ENCODE assay signal across 35 cellular contexts in genomic region chr12:90936230-90937005, GRCh38. TPM values are rescaled to one million over a fixed set of nuclear protein-coding genes. Genes with fewer than 3 reads are reported as not detected.
A peak's percentile ranks its signal among the peaks of the same experiment; 100 is the strongest.
DNase-seq lines count a peak whose midpoint lies in the region; ATAC-seq, FAIRE-seq and TF ChIP-seq lines count a peak whose summit lies in the region.
"Had no signal": no experiment of that assay in that cellular context is flagged by ENCODE, and none has a peak within 500 bp of the region (broad histone marks: within the 10 kb centered on the region; RNA-seq: fewer than 3 reads in every experiment).

No MANE protein-coding gene starts in this region.

- H2AK5ac ChIP-seq in H1 (ENCODE audit: low read depth, low read length): no peak overlapping the region

- no peak for TF ChIP-seq CTCF in activated CD8-positive, alpha-beta T cell treated with anti-CD3 and anti-CD28 coated beads for 36 hours (IDR thresholded peaks at IDR 0.05)
- TF ChIP-seq CTCF in H1 (IDR thresholded peaks at IDR 0.05; ENCODE audit: control extremely low read depth in 1 of 3, insufficient read depth in 1 of 3, low read depth in 1 of 3, low read length in 3 of 3): peak in 1 of 3 experiments; percentile 6; a peak in 1 of 4 replicates
- TF ChIP-seq CTCF in osteoblast (IDR thresholded peaks at IDR 0.05; ENCODE audit: extremely low read depth, low read depth, low read length): no peak

- H3K4ac ChIP-seq in H1 (replicated peaks; ENCODE audit: insufficient read length, low read depth, low read length): no peak overlapping the region

- no peaks in the 10 kb centered on the region for H3K79me1 ChIP-seq in H1 (ENCODE audit: low read depth, low read length)

- TF ChIP-seq POLR2A in H1 (IDR thresholded peaks at IDR 0.05; ENCODE audit: control extremely low read depth in 1 of 2, low read depth in 2 of 2, low read length in 2 of 2): no peak

- H3K79me2 ChIP-seq in H1 (ENCODE audit: control insufficient read depth in 1 of 2, insufficient read depth in 2 of 2, low read length in 2 of 2) (no peaks in the 10 kb centered on the region), osteoblast (ENCODE audit: insufficient read depth, low read length) (no peaks in the 10 kb centered on the region)

- H3K18ac ChIP-seq in H1 (ENCODE audit: extremely low read depth, low read length): no peak overlapping the region; the same call in 1 of the 2 replicates

- H3K9me3 ChIP-seq in H1 (ENCODE audit: insufficient read depth in 2 of 2, low read depth in 1 of 2, low read length in 1 of 2) (no peaks in the 10 kb centered on the region), osteoblast (ENCODE audit: low read depth, low read length) (no peaks in the 10 kb centered on the region)
- H3K9me3 ChIP-seq: A549, esophagus squamous epithelium, pancreas, SJSA1, spleen, transverse colon had no signal

- H3K4me1 ChIP-seq in H1 (replicated peaks in 1 of 4; ENCODE audit: control insufficient read depth in 3 of 4, insufficient read depth in 4 of 4, low read length in 3 of 4): no peaks in the 10 kb centered on the region
- peaks cover 10% of the 10 kb centered on the region for H3K4me1 ChIP-seq in osteoblast (ENCODE audit: insufficient read depth, low read length)
- H3K4me1 ChIP-seq: A549, left lung, pancreas, SJSA1, spleen, transverse colon had no signal

- H3K27ac ChIP-seq in H1 (ENCODE audit: low read depth, low read length) (no peak overlapping the region), osteoblast (ENCODE audit: low read depth, low read length) (no peak overlapping the region)
- H3K27ac ChIP-seq: esophagus squamous epithelium, left lung, pancreas, SJSA1, spleen, transverse colon had no signal

- H3K4me3 ChIP-seq in H1 (ENCODE audit: extremely low read depth in 1 of 4, insufficient read depth in 2 of 4, low read depth in 3 of 4, low read length in 4 of 4) (no peak overlapping the region), osteoblast (ENCODE audit: insufficient read depth, low read length) (no peak overlapping the region)
- H3K4me3 ChIP-seq: A549, esophagus squamous epithelium, left lung, pancreas, SJSA1, spleen, transverse colon had no signal

- no peak overlapping the region for H3K27ac Mint-ChIP-seq in activated CD8-positive, alpha-beta T cell treated with anti-CD3 and anti-CD28 coated beads for 36 hours
- H3K27ac Mint-ChIP-seq in activated CD8-positive, alpha-beta T cell treated with anti-CD3 and anti-CD28 coated beads, Interleukin-2, amount 10 ng/mL, durations not matched to agents 7 days and 5 days: no peak overlapping the region
- no peak overlapping the region for H3K27ac Mint-ChIP-seq in effector memory CD8-positive, alpha-beta T cell
- H3K27ac Mint-ChIP-seq: activated naive CD8-positive, alpha-beta T cell treated with anti-CD3 and anti-CD28 coated beads for 36 hours; CD8-positive, alpha-beta T cell; natural killer cell treated with Interleukin-12 subunit alpha and Interleukin-12 subunit beta and Interleukin-15 and Interleukin-18, amount 100 ng/mL, for 72 hours had no signal

- no peaks in the 10 kb centered on the region for H3K36me3 Mint-ChIP-seq in activated CD8-positive, alpha-beta T cell treated with anti-CD3 and anti-CD28 coated beads for 36 hours (ENCODE audit: low read depth)
- H3K36me3 Mint-ChIP-seq in activated CD8-positive, alpha-beta T cell treated with anti-CD3 and anti-CD28 coated beads, Interleukin-2, amount 10 ng/mL, durations not matched to agents 7 days and 5 days (ENCODE audit: low read depth): no peaks in the 10 kb centered on the region
- peaks cover 2% of the 10 kb centered on the region for H3K36me3 Mint-ChIP-seq in effector memory CD8-positive, alpha-beta T cell (ENCODE audit: insufficient read depth)
- H3K36me3 Mint-ChIP-seq: activated naive CD8-positive, alpha-beta T cell treated with anti-CD3 and anti-CD28 coated beads for 36 hours; CD8-positive, alpha-beta T cell; natural killer cell treated with Interleukin-12 subunit alpha and Interleukin-12 subunit beta and Interleukin-15 and Interleukin-18, amount 100 ng/mL, for 72 hours had no signal

- no peak overlapping the region for H4K91ac ChIP-seq in H1 (replicated peaks; ENCODE audit: insufficient read length, low read length)

- no peaks in the 10 kb centered on the region for H3K23me2 ChIP-seq in H1 (ENCODE audit: low read depth, low read length)

- no peaks in the 10 kb centered on the region for H3K4me1 Mint-ChIP-seq in activated CD8-positive, alpha-beta T cell treated with anti-CD3 and anti-CD28 coated beads for 36 hours (ENCODE audit: low read depth)
- no peaks in the 10 kb centered on the region for H3K4me1 Mint-ChIP-seq in activated CD8-positive, alpha-beta T cell treated with anti-CD3 and anti-CD28 coated beads, Interleukin-2, amount 10 ng/mL, durations not matched to agents 7 days and 5 days (ENCODE audit: low read depth)
- H3K4me1 Mint-ChIP-seq in effector memory CD8-positive, alpha-beta T cell (ENCODE audit: low read depth in 2 of 2): no peaks in the 10 kb centered on the region
- H3K4me1 Mint-ChIP-seq: activated naive CD8-positive, alpha-beta T cell treated with anti-CD3 and anti-CD28 coated beads for 36 hours had no signal

- no peak for FAIRE-seq in H1 (lab: Jason Lieb, UNC)
- FAIRE-seq: A549, frontal cortex, HTR-8/SVneo, pancreas had no signal

- H2BK5ac ChIP-seq in H1 (ENCODE audit: low read depth, low read length): no peak overlapping the region; the same call in 1 of the 2 replicates

- no peak overlapping the region for H4K8ac ChIP-seq in H1 (ENCODE audit: extremely low read depth, insufficient read depth, low read length)

- no peak overlapping the region for H3K4me3 Mint-ChIP-seq in activated CD8-positive, alpha-beta T cell treated with anti-CD3 and anti-CD28 coated beads for 36 hours
- no peak overlapping the region for H3K4me3 Mint-ChIP-seq in activated CD8-positive, alpha-beta T cell treated with anti-CD3 and anti-CD28 coated beads, Interleukin-2, amount 10 ng/mL, durations not matched to agents 7 days and 5 days
- H3K4me3 Mint-ChIP-seq in effector memory CD8-positive, alpha-beta T cell: no peak overlapping the region
- H3K4me3 Mint-ChIP-seq: activated naive CD8-positive, alpha-beta T cell treated with anti-CD3 and anti-CD28 coated beads for 36 hours; CD8-positive, alpha-beta T cell; natural killer cell treated with Interleukin-12 subunit alpha and Interleukin-12 subunit beta and Interleukin-15 and Interleukin-18, amount 100 ng/mL, for 72 hours had no signal

- no peak overlapping the region for H2BK120ac ChIP-seq in H1 (replicated peaks; ENCODE audit: low read depth, low read length)

- H3K56ac ChIP-seq in H1 (replicated peaks; ENCODE audit: insufficient read length, low read depth, low read length): no peak overlapping the region

- no peak overlapping the region for H3K14ac ChIP-seq in H1 (ENCODE audit: insufficient read length)

- DNase-seq in activated CD8-positive, alpha-beta T cell treated with anti-CD3 and anti-CD28 coated beads for 36 hours: peak; percentile 17
- no peak for DNase-seq in activated CD8-positive, alpha-beta T cell treated with anti-CD3 and anti-CD28 coated beads, Interleukin-2, amount 10 ng/mL, durations not matched to agents 7 days and 5 days
- peak; percentile 46 for DNase-seq in M059J (ENCODE audit: low read depth)
- DNase-seq in H1 (ENCODE audit: low read depth in 1 of 2, low spot score in 2 of 2): no peak
- DNase-seq in osteoblast (ENCODE audit: insufficient read length, low spot score, missing footprints): peak; percentile 22
- no peak for DNase-seq in effector memory CD8-positive, alpha-beta T cell
- DNase-seq: activated CD8-positive, alpha-beta memory T cell treated with anti-CD3 and anti-CD28 coated beads for 24 hours; activated effector memory CD4-positive, alpha-beta T cell treated with anti-CD3 and anti-CD28 coated beads, Interleukin-2, amount 50 U/mL, for 16 hours; activated naive CD8-positive, alpha-beta T cell treated with anti-CD3 and anti-CD28 coated beads for 36 hours; AML-193; caudate nucleus; CD8-positive, alpha-beta T cell; cortex of kidney; esophagus squamous epithelium; Kasumi-1; left lung; MV-4-11; NCI-H2171; NCI-H524 treated with DMSO at 0.1 percent for 48 hours; pancreas; spleen; transverse colon had no signal

- no peak overlapping the region for H2BK12ac ChIP-seq in H1 (ENCODE audit: low read depth, low read length)

- POLR2A ChIA-PET in activated CD8-positive, alpha-beta T cell treated with anti-CD3 and anti-CD28 coated beads for 36 hours (lab: Charles Lee): no interaction called here
- POLR2A ChIA-PET in activated CD8-positive, alpha-beta T cell treated with anti-CD3 and anti-CD28 coated beads, Interleukin-2, amount 10 ng/mL, durations not matched to agents 7 days and 5 days (lab: Charles Lee): no interaction called here
- POLR2A ChIA-PET in H1 (lab: Charles Lee; ENCODE audit: partially characterized antibody): no interaction called here

- intact Hi-C loops in activated CD8-positive, alpha-beta T cell treated with anti-CD3 and anti-CD28 coated beads for 36 hours (cut with micrococcal nuclease): no loop called here

- H2BK15ac ChIP-seq in H1 (ENCODE audit: low read length): no peak overlapping the region

- H2AFZ ChIP-seq in H1 (ENCODE audit: low read length): peak overlapping the region; percentile 85; the same call in 1 of the 2 replicates
- H2AFZ ChIP-seq in osteoblast (ENCODE audit: low read length): no peak overlapping the region

- peaks cover 11% of the 10 kb centered on the region for H3K27me3 Mint-ChIP-seq in activated CD8-positive, alpha-beta T cell treated with anti-CD3 and anti-CD28 coated beads for 36 hours
- peaks cover 6% of the 10 kb centered on the region for H3K27me3 Mint-ChIP-seq in activated CD8-positive, alpha-beta T cell treated with anti-CD3 and anti-CD28 coated beads, Interleukin-2, amount 10 ng/mL, durations not matched to agents 7 days and 5 days (ENCODE audit: low read depth)
- H3K27me3 Mint-ChIP-seq in effector memory CD8-positive, alpha-beta T cell: peaks cover 22 to 27% of the 10 kb centered on the region in 2 donors

- H3K23ac ChIP-seq in H1 (ENCODE audit: insufficient read length): no peak overlapping the region

- no peaks in the 10 kb centered on the region for H3K9me3 Mint-ChIP-seq in activated CD8-positive, alpha-beta T cell treated with anti-CD3 and anti-CD28 coated beads for 36 hours
- H3K9me3 Mint-ChIP-seq in activated CD8-positive, alpha-beta T cell treated with anti-CD3 and anti-CD28 coated beads, Interleukin-2, amount 10 ng/mL, durations not matched to agents 7 days and 5 days (ENCODE audit: insufficient read depth): peaks cover 4% of the 10 kb centered on the region
- H3K9me3 Mint-ChIP-seq in effector memory CD8-positive, alpha-beta T cell: no peaks in the 10 kb centered on the region
- H3K9me3 Mint-ChIP-seq: activated naive CD8-positive, alpha-beta T cell treated with anti-CD3 and anti-CD28 coated beads for 36 hours; CD8-positive, alpha-beta T cell had no signal

- ATAC-seq in activated CD8-positive, alpha-beta T cell treated with anti-CD3 and anti-CD28 coated beads for 36 hours: no peak
- ATAC-seq in activated CD8-positive, alpha-beta T cell treated with anti-CD3 and anti-CD28 coated beads, Interleukin-2, amount 10 ng/mL, durations not matched to agents 7 days and 5 days: no peak
- ATAC-seq in effector memory CD8-positive, alpha-beta T cell (replicated peaks): no peak
- ATAC-seq in HG03196 (IDR thresholded peaks at IDR 0.05; ENCODE audit: unreplicated experiment) (no peak), GM19351 (IDR thresholded peaks at IDR 0.05; ENCODE audit: unreplicated experiment) (no peak)
- ATAC-seq: A549; activated CD4-positive, CD25-positive, alpha-beta regulatory T cell treated with anti-CD3 and anti-CD28 coated beads, Interleukin-2, amount 50 U/mL, for 24 hours; CD8-positive, alpha-beta T cell; HCT116; left lung; natural killer cell treated with Interleukin-12 subunit alpha and Interleukin-12 subunit beta and Interleukin-15 and Interleukin-18, amount 100 ng/mL, for 72 hours; pancreas; right cardiac atrium had no signal

- H3K36me3 ChIP-seq in H1 (ENCODE audit: control insufficient read depth in 2 of 4, insufficient read depth in 4 of 4, low read length in 3 of 4) (no peaks in the 10 kb centered on the region), osteoblast (ENCODE audit: insufficient read depth, low read length) (no peaks in the 10 kb centered on the region)
- H3K36me3 ChIP-seq: esophagus squamous epithelium, left lung, pancreas, SJSA1, spleen, transverse colon had no signal

- 92% methylated on average over 5 of the region's 5 CpGs; no CpG with 5 or more reads in 1 of the 2 experiments for WGBS in H1 (ENCODE audit: extremely low coverage in 1 of 2, insufficient coverage in 1 of 2, insufficient read length in 1 of 2, insufficient replicate concordance in 2 of 2, low coverage in 1 of 2, low lambda C conversion rate in 2 of 2, missing lambda C conversion rate in 1 of 2), 2 experiments

- no peak for TF ChIP-seq RAD21 in H1 (IDR thresholded peaks at IDR 0.05 in 1 of 2, conservative IDR thresholded peaks at IDR 0.05 in 1 of 2; ENCODE audit: low read depth in 2 of 2, low read length in 2 of 2)

- CTCF ChIA-PET in activated CD8-positive, alpha-beta T cell treated with anti-CD3 and anti-CD28 coated beads for 36 hours (lab: Charles Lee): interaction anchor here (1.2 to 1.3 kb wide), 2 partner anchors 9 to 10 kb away, joined by 3 to 4 read pairs; no protein-coding TSS in a partner anchor
- CTCF ChIA-PET in activated CD8-positive, alpha-beta T cell treated with anti-CD3 and anti-CD28 coated beads, Interleukin-2, amount 10 ng/mL, durations not matched to agents 7 days and 5 days (lab: Charles Lee): interaction anchor here (1.5 kb wide), 1 partner anchor 8 kb away, joined by 4 read pairs; no protein-coding TSS in a partner anchor
- CTCF ChIA-PET in H1 (lab: Charles Lee; ENCODE audit: partially characterized antibody): interaction anchor here (0.8 to 1.8 kb wide), 9 partner anchors 9 to 1393 kb away, joined by 3 to 9 read pairs (median 3); no protein-coding TSS in a partner anchor

- H3K4me2 ChIP-seq in H1 (ENCODE audit: insufficient read depth in 1 of 2, low read depth in 2 of 2, low read length in 2 of 2) (no peak overlapping the region), osteoblast (ENCODE audit: insufficient read depth, low read length) (no peak overlapping the region)
- H3K4me2 ChIP-seq: A549 had no signal

- no peak for TF ChIP-seq EP300 in H1 (IDR thresholded peaks at IDR 0.05; ENCODE audit: borderline replicate concordance in 1 of 2, low read depth in 2 of 2, low read length in 2 of 2)

- H4K20me1 ChIP-seq in H1 (replicated peaks in 1 of 2; ENCODE audit: control insufficient read depth in 1 of 2, insufficient read depth in 2 of 2, low read length in 2 of 2): no peaks in the 10 kb centered on the region
- no peaks in the 10 kb centered on the region for H4K20me1 ChIP-seq in osteoblast (ENCODE audit: insufficient read depth, low read length)

- H4K5ac ChIP-seq in H1 (ENCODE audit: insufficient read length, low read depth, low read length): no peak overlapping the region

- H3K27me3 ChIP-seq in H1 (replicated peaks in 1 of 4; ENCODE audit: control insufficient read depth in 3 of 4, extremely low read depth in 1 of 4, insufficient read depth in 3 of 4, low read length in 3 of 4) (no peaks in the 10 kb centered on the region), osteoblast (ENCODE audit: insufficient read depth, low read length) (no peaks in the 10 kb centered on the region)
- H3K27me3 ChIP-seq: esophagus squamous epithelium, left lung, pancreas, SJSA1, transverse colon had no signal

- no peak overlapping the region for H3K9ac ChIP-seq in H1 (replicated peaks in 1 of 4; ENCODE audit: extremely low read depth in 1 of 4, low read depth in 3 of 4, low read length in 3 of 4)

- 0 out of 2 replicates have a peak overlapping the region, but pooled peaks have one; percentile 48 for H2BK20ac ChIP-seq in H1 (ENCODE audit: low read length)

RNA-seq across cellular contexts. Expression of gene CCER1, which starts 18.6 kb away (rescaled TPM):
- not detected for total RNA-seq in activated CD8-positive, alpha-beta T cell treated with anti-CD3 and anti-CD28 coated beads for 36 hours
- total RNA-seq in activated CD8-positive, alpha-beta T cell treated with anti-CD3 and anti-CD28 coated beads, Interleukin-2, amount 10 ng/mL, durations not matched to agents 7 days and 5 days: not detected
- not detected in 2 replicates for total RNA-seq in M059J (2014; rRNA removed; shearing (Covaris generic))
- total RNA-seq in H1 (2021; fragmentation: NEBNext Ultra II Directional; extraction: Animal tissue kit (Norgen Biotek cat#: 25700)): not detected in 2 replicates
- not detected in 2 replicates for polyA plus RNA-seq in H1 (2011; rRNA removed)
- not detected for polyA plus RNA-seq in H1 (2011; cell fraction: cytosol; rRNA removed)
- polyA plus RNA-seq in H1 (2011; cell fraction: nucleus; rRNA removed): not detected
- polyA plus RNA-seq in H1 (2012, experiment 1 of 2): not detected in 4 replicates
- polyA plus RNA-seq in H1 (2012, experiment 2 of 2): not detected
- not detected for polyA plus RNA-seq in H1 (2013, experiment 1 of 2)
- not detected for polyA plus RNA-seq in H1 (2013, experiment 2 of 2)
- not detected in 2 replicates for polyA minus RNA-seq in H1 (2011; rRNA and poly(A)+ RNA removed)
- not detected for polyA minus RNA-seq in H1 (2011; cell fraction: cytosol; rRNA and poly(A)+ RNA removed)
- polyA minus RNA-seq in H1 (2011; cell fraction: nucleus; rRNA and poly(A)+ RNA removed): not detected
- not detected in 2 replicates for total RNA-seq in osteoblast
- total RNA-seq: activated naive CD8-positive, alpha-beta T cell treated with anti-CD3 and anti-CD28 coated beads for 36 hours; aorta; CD8-positive, alpha-beta T cell; esophagus squamous epithelium; frontal cortex; G401; left lung; natural killer cell treated with Interleukin-12 subunit alpha and Interleukin-12 subunit beta and Interleukin-15 and Interleukin-18, amount 100 ng/mL, for 72 hours; pancreas; right cardiac atrium; RPMI7951; SJSA1; spleen; transverse colon had no signal
- polyA plus RNA-seq: A549, aorta, pancreas, right cardiac atrium, spleen had no signal

Comparison
In these comparisons a context has a peak if more than half of its experiments do, and no peak if none do; other contexts are left out.
1. DNase-seq: peak in activated CD8-positive, alpha-beta T cell treated with anti-CD3 and anti-CD28 coated beads for 36 hours (single experiment), M059J (single experiment) and osteoblast (single experiment); none in activated CD8-positive, alpha-beta T cell treated with anti-CD3 and anti-CD28 coated beads, Interleukin-2, amount 10 ng/mL, durations not matched to agents 7 days and 5 days (single experiment), H1 (0 of 2) and effector memory CD8-positive, alpha-beta T cell (0 of 3).